Comparison of ENCODE assay signal across 8 cellular contexts in the genomic region with DNA sequence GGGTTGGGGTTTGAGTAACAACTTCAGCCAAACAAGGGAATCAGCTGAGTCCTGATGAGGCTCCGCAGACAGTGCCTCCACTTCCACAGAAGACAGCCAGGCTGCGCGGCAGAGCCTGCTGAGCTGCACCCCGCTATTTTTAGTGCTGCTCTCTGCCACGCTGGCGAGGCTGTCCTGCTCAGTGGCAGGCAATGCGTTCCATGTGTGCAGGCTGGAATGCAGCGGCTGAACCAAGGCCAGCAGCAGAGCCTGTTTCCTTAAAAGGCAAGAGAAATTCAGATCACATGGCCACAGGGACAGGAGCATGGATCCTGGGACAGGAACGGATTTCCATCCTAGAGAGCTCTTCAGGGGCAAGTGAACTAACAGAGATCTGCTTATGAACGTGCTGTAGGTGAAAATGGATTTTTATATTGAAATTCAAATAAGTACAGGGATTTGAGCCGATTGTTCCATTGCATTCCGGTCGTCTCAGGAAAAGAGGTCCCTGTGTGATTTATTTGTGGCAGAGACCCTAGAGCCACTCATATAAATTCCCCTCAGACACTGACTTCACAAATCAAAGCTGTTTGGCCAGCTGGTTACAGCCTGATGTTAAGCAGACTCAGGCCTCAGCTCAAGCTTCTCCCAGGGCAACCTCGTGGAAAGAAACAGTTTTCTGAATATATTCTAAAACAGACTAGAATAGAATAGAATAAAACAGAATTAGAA.
DNase-seq lines count a peak whose midpoint lies in the region; ATAC-seq and TF ChIP-seq lines count a peak whose summit lies in the region.

No MANE protein-coding gene starts in this region.

- peaks cover 5% of the 10 kb centered on the region for H3K79me2 ChIP-seq in trophoblast cell (ENCODE audit: control insufficient read depth, insufficient read depth, low read length, poor library complexity)

- H2AFZ ChIP-seq in trophoblast cell (ENCODE audit: insufficient read depth, low read length, poor library complexity): peak overlapping the region; percentile 53

- H3K4me3 ChIP-seq in ascending aorta: peak overlapping the region in 1 of 2 donors; percentile 26
- H3K4me3 ChIP-seq in right atrium auricular region: no peak overlapping the region
- H3K4me3 ChIP-seq in trophoblast cell (ENCODE audit: low read depth, low read length): no peak overlapping the region

- WGBS in trophoblast cell (ENCODE audit: extremely low coverage, insufficient coverage, insufficient read length): no CpG with 5 or more reads among the region's 14 CpGs

- H3K79me1 ChIP-seq in trophoblast cell (ENCODE audit: low read length): peaks cover 68% of the 10 kb centered on the region

- peak overlapping the region; percentile 98 for H2AK5ac ChIP-seq in trophoblast cell (ENCODE audit: low read length)

- H3K27me3 ChIP-seq in ascending aorta (no peaks in the 10 kb centered on the region), right atrium auricular region (no peaks in the 10 kb centered on the region), trophoblast cell (ENCODE audit: insufficient read depth, low read length) (no peaks in the 10 kb centered on the region)

- H3K4me1 ChIP-seq in ascending aorta: peaks cover 19 to 31% of the 10 kb centered on the region in 2 donors
- H3K4me1 ChIP-seq in right atrium auricular region: peaks cover 0 to 36% of the 10 kb centered on the region in 2 donors
- H3K4me1 ChIP-seq in trophoblast cell (ENCODE audit: control insufficient read depth in 1 of 2, insufficient read depth in 2 of 2, low read length in 2 of 2): peaks cover 10 to 13% of the 10 kb centered on the region in 2 experiments

- peak overlapping the region; percentile 97 for H3K14ac ChIP-seq in trophoblast cell (ENCODE audit: low read length)

- peak overlapping the region; percentile 99 for H2BK12ac ChIP-seq in trophoblast cell (ENCODE audit: low read length)

- no peak overlapping the region for H3K23ac ChIP-seq in trophoblast cell (ENCODE audit: low read length)

- no peak overlapping the region for H3K9ac ChIP-seq in trophoblast cell (ENCODE audit: low read length)

- peak overlapping the region; percentile 94 for H4K8ac ChIP-seq in trophoblast cell (ENCODE audit: low read depth, low read length)

- DNase-seq in C1 segment of cervical spinal cord (lab: John Stamatoyannopoulos, UW): peak in 12 of 14 donors; percentile 13 to 65 (median 40)
- peak; percentile 69 to 96 for DNase-seq in ascending aorta (ENCODE audit: low spot score in 2 of 2)
- peak; percentile 94 for DNase-seq in right atrium auricular region (ENCODE audit: low spot score)
- DNase-seq in trophoblast cell: peak in 1 of 2 donors; percentile 45
- no peak for DNase-seq in stimulated activated CD8-positive, alpha-beta memory T cell treated with anti-CD3 and anti-CD28 coated beads, Interleukin-4, amount 100 ng/mL, for 48 hours
- no peak for DNase-seq in NCI-H2227 (lab: John Stamatoyannopoulos, UW; ENCODE audit: unreplicated experiment)

- intact Hi-C loops in ascending aorta (cut with DNase I): loop anchor here (1.0 to 2.0 kb wide), 2 partner anchors 24 to 97 kb away; no protein-coding TSS in a partner anchor

- ATAC-seq in HG02571 (IDR thresholded peaks at IDR 0.05; ENCODE audit: unreplicated experiment) (no peak), GM21576 (IDR thresholded peaks at IDR 0.05; ENCODE audit: unreplicated experiment) (no peak)

- H2BK120ac ChIP-seq in trophoblast cell (ENCODE audit: insufficient read depth, low read length, poor library complexity): peak overlapping the region; percentile 99

- no peaks in the 10 kb centered on the region for H3K36me3 ChIP-seq in ascending aorta
- no peaks in the 10 kb centered on the region for H3K36me3 ChIP-seq in right atrium auricular region
- H3K36me3 ChIP-seq in trophoblast cell (ENCODE audit: control insufficient read depth in 1 of 2, insufficient read depth in 2 of 2, low read length in 2 of 2): no peaks in the 10 kb centered on the region

- peak overlapping the region; percentile 90 for H4K12ac ChIP-seq in trophoblast cell (ENCODE audit: low read depth, low read length)

- H3K4me2 ChIP-seq in trophoblast cell (ENCODE audit: low read length): no peak overlapping the region

- peak overlapping the region; percentile 96 for H2BK5ac ChIP-seq in trophoblast cell (ENCODE audit: low read depth, low read length, poor library complexity)

- no peaks in the 10 kb centered on the region for H3K9me3 ChIP-seq in ascending aorta
- no peaks in the 10 kb centered on the region for H3K9me3 ChIP-seq in right atrium auricular region
- no peaks in the 10 kb centered on the region for H3K9me3 ChIP-seq in trophoblast cell (ENCODE audit: insufficient read depth, low read depth, low read length)

- peak overlapping the region; percentile 95 to 99 for H3K27ac ChIP-seq in ascending aorta
- H3K27ac ChIP-seq in right atrium auricular region: peak overlapping the region; percentile 88 to 95
- H3K27ac ChIP-seq in trophoblast cell (ENCODE audit: low read depth, low read length): peak overlapping the region; percentile 98

- peak overlapping the region; percentile 98 for H3K18ac ChIP-seq in trophoblast cell (ENCODE audit: low read length)

- H3K4ac ChIP-seq in trophoblast cell (ENCODE audit: low read depth, low read length): peak overlapping the region; percentile 97

- peak overlapping the region; percentile 100 for H4K91ac ChIP-seq in trophoblast cell (ENCODE audit: low read depth, low read length)

- TF ChIP-seq CTCF in ascending aorta (IDR thresholded peaks at IDR 0.05): peak; percentile 43 to 77 (median 75)
- TF ChIP-seq CTCF in right atrium auricular region (IDR thresholded peaks at IDR 0.05): peak; percentile 43 to 73

Comparison
In these comparisons a context has a peak if more than half of its experiments do, and no peak if none do; other contexts are left out.
1. DNase-seq: peak in C1 segment of cervical spinal cord (12 of 14), ascending aorta (2 of 2) and right atrium auricular region (single experiment); none in stimulated activated CD8-positive, alpha-beta memory T cell treated with anti-CD3 and anti-CD28 coated beads, Interleukin-4, amount 100 ng/mL, for 48 hours (single experiment) and NCI-H2227 (single experiment).
2. Peak in every context shown above with its lines, with median percentiles within 50 percentile points of each other: H3K27ac ChIP-seq.